9 cellular contexts compared by ENCODE assay signal in the genomic region with DNA sequence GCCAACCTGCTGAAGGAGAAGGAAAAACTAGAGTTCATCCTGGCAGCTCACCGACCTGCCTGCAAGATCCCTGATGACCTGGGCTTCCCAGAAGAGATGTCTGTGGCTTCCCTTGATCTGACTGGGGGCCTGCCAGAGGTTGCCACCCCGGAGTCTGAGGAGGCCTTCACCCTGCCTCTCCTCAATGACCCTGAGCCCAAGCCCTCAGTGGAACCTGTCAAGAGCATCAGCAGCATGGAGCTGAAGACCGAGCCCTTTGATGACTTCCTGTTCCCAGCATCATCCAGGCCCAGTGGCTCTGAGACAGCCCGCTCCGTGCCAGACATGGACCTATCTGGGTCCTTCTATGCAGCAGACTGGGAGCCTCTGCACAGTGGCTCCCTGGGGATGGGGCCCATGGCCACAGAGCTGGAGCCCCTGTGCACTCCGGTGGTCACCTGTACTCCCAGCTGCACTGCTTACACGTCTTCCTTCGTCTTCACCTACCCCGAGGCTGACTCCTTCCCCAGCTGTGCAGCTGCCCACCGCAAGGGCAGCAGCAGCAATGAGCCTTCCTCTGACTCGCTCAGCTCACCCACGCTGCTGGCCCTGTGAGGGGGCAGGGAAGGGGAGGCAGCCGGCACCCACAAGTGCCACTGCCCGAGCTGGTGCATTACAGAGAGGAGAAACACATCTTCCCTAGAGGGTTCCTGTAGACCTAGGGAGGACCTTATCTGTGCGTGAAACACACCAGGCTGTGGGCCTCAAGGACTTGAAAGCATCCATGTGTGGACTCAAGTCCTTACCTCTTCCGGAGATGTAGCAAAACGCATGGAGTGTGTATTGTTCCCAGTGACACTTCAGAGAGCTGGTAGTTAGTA. TPM values are rescaled to one million over a fixed set of nuclear protein-coding genes. Genes with fewer than 3 reads are reported as not detected.
A peak's percentile ranks its signal among the peaks of the same experiment; 100 is the strongest.
DNase-seq lines count a peak whose midpoint lies in the region; ATAC-seq, FAIRE-seq and TF ChIP-seq lines count a peak whose summit lies in the region.
"Had no signal": no experiment of that assay in that cellular context is flagged by ENCODE, and none has a peak within 500 bp of the region (broad histone marks: within the 10 kb centered on the region; RNA-seq: fewer than 3 reads in every experiment).

No MANE protein-coding gene starts in this region.

- H3K4me1 ChIP-seq in heart right ventricle (peaks cover 3 to 76% (median 33%) of the 10 kb centered on the region in 9 donors), mesodermal cell (ENCODE audit: control insufficient read depth, insufficient read depth, low read length, poor library complexity, severe bottlenecking) (peaks cover 20% of the 10 kb centered on the region)

- peaks cover 0 to 30% (median 12%) of the 10 kb centered on the region in 9 donors for H3K36me3 ChIP-seq in heart right ventricle
- peaks cover 24% of the 10 kb centered on the region for H3K36me3 ChIP-seq in mesodermal cell (ENCODE audit: control insufficient read depth, insufficient read depth, low read length)

- WGBS in heart right ventricle, 2 donors = 90 to 93% methylated on average over 17 of the region's 17 CpGs
- WGBS in mesodermal cell (ENCODE audit: insufficient coverage in 2 of 2), 2 experiments = 88% methylated on average over 10 to 17 of the region's 17 CpGs

- FAIRE-seq in urothelium cell line (lab: Jason Lieb, UNC) = peak; percentile 69

- no peak for DNase-seq in heart right ventricle
- DNase-seq in left ventricle myocardium superior = no peak
- DNase-seq in urothelium cell line (ENCODE audit: low spot score) = no peak
- no peak for DNase-seq in NK-92 treated with Interleukin-12 subunit alpha and Interleukin-12 subunit beta, amount 100 ng/mL, for 24 hours (lab: John Stamatoyannopoulos, UW)
- DNase-seq in iPS-NIHi11 (ENCODE audit: low spot score) = no peak
- no peak for DNase-seq in SIG-M5 (lab: John Stamatoyannopoulos, UW)
- DNase-seq: activated CD4-positive, alpha-beta T cell treated with anti-CD3 and anti-CD28 coated beads, Interleukin-2, amount 10 ng/mL, durations not matched to agents 7 days and 5 days had no signal

- intact Hi-C loops in heart right ventricle (cut with DNase I) = no loop called here
- intact Hi-C loops in left ventricle myocardium superior (cut with micrococcal nuclease) = no loop called here

- peak overlapping the region in 8 of 10 donors; percentile 70 to 91 (median 80) for H3K4me3 ChIP-seq in heart right ventricle
- H3K4me3 ChIP-seq in mesodermal cell (ENCODE audit: extremely low read depth, insufficient read depth, low read length, poor library complexity, severe bottlenecking) = peak overlapping the region; percentile 92

- no peaks in the 10 kb centered on the region for H3K27me3 ChIP-seq in heart right ventricle

- ATAC-seq in heart right ventricle (no peak), left ventricle myocardium superior (no peak)

- H3K27ac ChIP-seq in heart right ventricle = peak overlapping the region in 3 of 10 donors; percentile 97 to 100 (median 99)
- peak overlapping the region; percentile 34 for H3K27ac ChIP-seq in cingulate gyrus (ENCODE audit: low read depth, low read length)
- no peak overlapping the region for H3K27ac ChIP-seq in mesodermal cell (ENCODE audit: low read depth, low read length, severe bottlenecking)

- TF ChIP-seq CTCF in heart right ventricle (IDR thresholded peaks at IDR 0.05) = no peak

- H3K9me3 ChIP-seq in heart right ventricle = no peaks in the 10 kb centered on the region
- no peaks in the 10 kb centered on the region for H3K9me3 ChIP-seq in mesodermal cell (ENCODE audit: control insufficient read depth, low read length)

RNA-seq across cellular contexts. Expression of a gene that starts 2.4 kb away (rescaled TPM):
- total RNA-seq in heart right ventricle (100 to 1,000 TPM in 3 of 10 donors, 10 to 100 TPM in 6, 1 to 10 TPM in 1; 9.3 to 173 (median 64.0) TPM), left ventricle myocardium superior (25.4 TPM)
- polyA plus RNA-seq in heart right ventricle = 10 to 100 TPM; 17.3 to 49.9 TPM
- 20.6 TPM for polyA plus RNA-seq in mesodermal cell (2013, experiment 1 of 2)
- 26.8 TPM for polyA plus RNA-seq in mesodermal cell (2013, experiment 2 of 2)
